Comparison of ENCODE assay signal across 2 cellular contexts in genomic region chr21:26124421-26124833, GRCh38.
TF ChIP-seq lines count a peak whose summit lies in the region.

No MANE protein-coding gene starts in this region.

TF ChIP-seq in liver, 16 proteins besides CTCF, POLR2A, EP300 and RAD21 (continued from another document):
- no peak for TF ChIP-seq ZBTB33 (IDR thresholded peaks at IDR 0.05)
- TF ChIP-seq FOXA1 (IDR thresholded peaks at IDR 0.05) = no peak
- TF ChIP-seq, protein P1, sequence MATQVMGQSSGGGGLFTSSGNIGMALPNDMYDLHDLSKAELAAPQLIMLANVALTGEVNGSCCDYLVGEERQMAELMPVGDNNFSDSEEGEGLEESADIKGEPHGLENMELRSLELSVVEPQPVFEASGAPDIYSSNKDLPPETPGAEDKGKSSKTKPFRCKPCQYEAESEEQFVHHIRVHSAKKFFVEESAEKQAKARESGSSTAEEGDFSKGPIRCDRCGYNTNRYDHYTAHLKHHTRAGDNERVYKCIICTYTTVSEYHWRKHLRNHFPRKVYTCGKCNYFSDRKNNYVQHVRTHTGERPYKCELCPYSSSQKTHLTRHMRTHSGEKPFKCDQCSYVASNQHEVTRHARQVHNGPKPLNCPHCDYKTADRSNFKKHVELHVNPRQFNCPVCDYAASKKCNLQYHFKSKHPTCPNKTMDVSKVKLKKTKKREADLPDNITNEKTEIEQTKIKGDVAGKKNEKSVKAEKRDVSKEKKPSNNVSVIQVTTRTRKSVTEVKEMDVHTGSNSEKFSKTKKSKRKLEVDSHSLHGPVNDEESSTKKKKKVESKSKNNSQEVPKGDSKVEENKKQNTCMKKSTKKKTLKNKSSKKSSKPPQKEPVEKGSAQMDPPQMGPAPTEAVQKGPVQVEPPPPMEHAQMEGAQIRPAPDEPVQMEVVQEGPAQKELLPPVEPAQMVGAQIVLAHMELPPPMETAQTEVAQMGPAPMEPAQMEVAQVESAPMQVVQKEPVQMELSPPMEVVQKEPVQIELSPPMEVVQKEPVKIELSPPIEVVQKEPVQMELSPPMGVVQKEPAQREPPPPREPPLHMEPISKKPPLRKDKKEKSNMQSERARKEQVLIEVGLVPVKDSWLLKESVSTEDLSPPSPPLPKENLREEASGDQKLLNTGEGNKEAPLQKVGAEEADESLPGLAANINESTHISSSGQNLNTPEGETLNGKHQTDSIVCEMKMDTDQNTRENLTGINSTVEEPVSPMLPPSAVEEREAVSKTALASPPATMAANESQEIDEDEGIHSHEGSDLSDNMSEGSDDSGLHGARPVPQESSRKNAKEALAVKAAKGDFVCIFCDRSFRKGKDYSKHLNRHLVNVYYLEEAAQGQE (IDR thresholded peaks at IDR 0.05) = no peak
- no peak for TF ChIP-seq NR2F2 (IDR thresholded peaks at IDR 0.05)
- no peak for TF ChIP-seq SP1 (IDR thresholded peaks at IDR 0.05)
TF ChIP-seq in liver: peak in this region for 0.

TF ChIP-seq in HepG2, 621 proteins besides CTCF, POLR2A, EP300 and RAD21 (continued from another document):
- TF ChIP-seq THRA (CRISPR knock-in tag; IDR thresholded peaks at IDR 0.05; ENCODE audit: borderline replicate concordance) (no peak), MAF1 (CRISPR knock-in tag; IDR thresholded peaks at IDR 0.05; ENCODE audit: borderline replicate concordance) (no peak), FOXM1 (CRISPR knock-in tag; IDR thresholded peaks at IDR 0.05) (no peak), ZNF224 (CRISPR knock-in tag; IDR thresholded peaks at IDR 0.05) (no peak), SIX1 (CRISPR knock-in tag; IDR thresholded peaks at IDR 0.05; ENCODE audit: borderline replicate concordance) (no peak), ADNP (CRISPR knock-in tag; IDR thresholded peaks at IDR 0.05) (no peak), MYC (CRISPR knock-in tag; IDR thresholded peaks at IDR 0.05; ENCODE audit: borderline replicate concordance) (no peak)
